Comparison of ENCODE assay signal across 8 cellular contexts in the genomic region with DNA sequence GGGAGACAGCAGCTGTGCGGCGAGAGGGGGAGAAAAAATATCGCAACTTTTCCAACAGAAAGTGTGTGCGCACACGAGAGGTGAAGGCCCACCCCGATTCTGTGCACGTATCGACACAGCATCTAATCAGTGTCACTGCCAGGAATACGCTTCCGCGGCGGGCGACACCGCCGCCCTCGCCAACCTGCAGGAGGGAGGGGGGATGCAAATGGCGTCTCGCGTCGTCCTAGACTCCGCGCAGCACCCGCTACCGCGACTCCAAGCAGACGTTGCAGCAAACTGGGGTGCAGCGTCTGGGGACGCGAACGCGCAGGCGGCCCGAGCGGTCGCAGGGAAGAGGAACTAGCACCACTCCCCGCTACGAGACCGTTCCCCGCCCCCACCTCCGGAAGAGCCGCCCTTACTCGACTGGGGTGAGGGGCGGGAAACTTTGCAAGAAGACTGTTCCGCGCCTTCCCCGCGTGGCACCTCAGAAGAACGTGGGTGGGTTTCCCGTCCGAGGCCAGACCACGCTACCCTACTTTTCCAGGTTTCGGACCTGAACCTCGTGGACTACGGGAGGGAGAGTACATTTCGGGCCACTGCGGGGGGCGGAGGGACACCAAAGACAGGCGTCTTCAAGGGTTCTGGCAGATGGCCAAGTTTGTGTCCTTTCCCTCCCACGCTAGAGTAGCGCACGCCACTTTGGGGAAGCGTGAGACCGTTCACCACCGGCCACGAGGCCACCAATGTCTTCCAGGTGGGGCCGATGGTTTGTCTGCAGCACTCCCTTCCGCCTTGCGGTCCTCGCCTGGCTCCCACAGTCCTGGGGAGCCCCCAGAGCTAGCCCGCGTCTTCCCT.
DNase-seq lines count a peak whose midpoint lies in the region; ATAC-seq and TF ChIP-seq lines count a peak whose summit lies in the region.

No MANE protein-coding gene starts in this region.

- CTCF ChIA-PET in CD8-positive, alpha-beta memory T cell (lab: Charles Lee): interaction anchor here (0.6 to 2.4 kb wide), 3 partner anchors 78 to 301 kb away, joined by 3 to 6 read pairs (median 3); partner anchors contain the start of gene BCOR

- no peaks in the 10 kb centered on the region for H3K36me3 ChIP-seq in CD8-positive, alpha-beta memory T cell (ENCODE audit: insufficient read depth, low read length)

- peak overlapping the region; percentile 72 for H3K4me3 ChIP-seq in CD8-positive, alpha-beta memory T cell (ENCODE audit: low read length)

- H3K27ac ChIP-seq in CD8-positive, alpha-beta memory T cell (ENCODE audit: low read depth, low read length): peak overlapping the region; percentile 89

- peak; percentile 57 to 89 (median 81) for DNase-seq in CD8-positive, alpha-beta memory T cell
- DNase-seq in NAMALWA (ENCODE audit: low spot score) (peak; percentile 86), UCSD-AML1 (lab: John Stamatoyannopoulos, UW; ENCODE audit: unreplicated experiment) (peak; percentile 85), iris pigment epithelial cell (ENCODE audit: low read depth) (peak; percentile 47)
- DNase-seq in stimulated activated CD4-positive, alpha-beta T cell treated with anti-CD3 and anti-CD28 coated beads, Interleukin-15, amount 100 ng/mL, for 1 hour (ENCODE audit: low read depth in 1 of 2, low spot score in 1 of 2): peak; percentile 56 to 62

- H3K4me3 Mint-ChIP-seq in CD8-positive, alpha-beta memory T cell: peak overlapping the region; percentile 83 to 95 (median 91)
- H3K4me3 Mint-ChIP-seq in brain: peak overlapping the region; percentile 55 to 88 (median 82)

- H3K4me1 Mint-ChIP-seq in CD8-positive, alpha-beta memory T cell: peaks cover 36 to 42% (median 38%) of the 10 kb centered on the region in 3 donors
- peaks cover 35% of the 10 kb centered on the region for H3K4me1 Mint-ChIP-seq in brain

- peaks cover 0 to 13% (median 0%) of the 10 kb centered on the region in 3 donors for H3K36me3 Mint-ChIP-seq in CD8-positive, alpha-beta memory T cell
- peaks cover 5% of the 10 kb centered on the region for H3K36me3 Mint-ChIP-seq in brain

- peaks cover 25% of the 10 kb centered on the region for H3K4me1 ChIP-seq in CD8-positive, alpha-beta memory T cell (ENCODE audit: insufficient read depth, low read length)

- POLR2A ChIA-PET in CD8-positive, alpha-beta memory T cell (lab: Charles Lee): interaction anchor here (1.6 to 4.6 kb wide), 3 partner anchors 8 to 321 kb away, joined by 8 to 50 read pairs (median 15); partner anchors contain the start of gene BCOR

- H3K9me3 ChIP-seq in CD8-positive, alpha-beta memory T cell (ENCODE audit: low read length): no peaks in the 10 kb centered on the region

- peaks cover 0 to 6% (median 0%) of the 10 kb centered on the region in 5 donors for H3K9me3 Mint-ChIP-seq in CD8-positive, alpha-beta memory T cell
- H3K9me3 Mint-ChIP-seq in brain: peaks cover 0 to 24% (median 4%) of the 10 kb centered on the region in 5 experiments

- no peak for TF ChIP-seq CTCF in brain (conservative IDR thresholded peaks at IDR 0.05)

- peaks cover 0 to 36% of the 10 kb centered on the region in 2 donors for H3K27me3 Mint-ChIP-seq in CD8-positive, alpha-beta memory T cell
- peaks cover 49% of the 10 kb centered on the region for H3K27me3 Mint-ChIP-seq in brain

- peak; percentile 24 for ATAC-seq in GM21447 (IDR thresholded peaks at IDR 0.05; ENCODE audit: unreplicated experiment)
- no peak for ATAC-seq in HG03097 (IDR thresholded peaks at IDR 0.05; ENCODE audit: low FRiP score, unreplicated experiment)

- H3K27ac Mint-ChIP-seq in CD8-positive, alpha-beta memory T cell: peak overlapping the region; percentile 95 to 99 (median 98)
- peak overlapping the region in 3 of 5 experiments; percentile 86 to 97 (median 93) for H3K27ac Mint-ChIP-seq in brain

- H3K27me3 ChIP-seq in CD8-positive, alpha-beta memory T cell (ENCODE audit: insufficient read depth, low read length, poor library complexity, severe bottlenecking): no peaks in the 10 kb centered on the region
